In the genomic region with DNA sequence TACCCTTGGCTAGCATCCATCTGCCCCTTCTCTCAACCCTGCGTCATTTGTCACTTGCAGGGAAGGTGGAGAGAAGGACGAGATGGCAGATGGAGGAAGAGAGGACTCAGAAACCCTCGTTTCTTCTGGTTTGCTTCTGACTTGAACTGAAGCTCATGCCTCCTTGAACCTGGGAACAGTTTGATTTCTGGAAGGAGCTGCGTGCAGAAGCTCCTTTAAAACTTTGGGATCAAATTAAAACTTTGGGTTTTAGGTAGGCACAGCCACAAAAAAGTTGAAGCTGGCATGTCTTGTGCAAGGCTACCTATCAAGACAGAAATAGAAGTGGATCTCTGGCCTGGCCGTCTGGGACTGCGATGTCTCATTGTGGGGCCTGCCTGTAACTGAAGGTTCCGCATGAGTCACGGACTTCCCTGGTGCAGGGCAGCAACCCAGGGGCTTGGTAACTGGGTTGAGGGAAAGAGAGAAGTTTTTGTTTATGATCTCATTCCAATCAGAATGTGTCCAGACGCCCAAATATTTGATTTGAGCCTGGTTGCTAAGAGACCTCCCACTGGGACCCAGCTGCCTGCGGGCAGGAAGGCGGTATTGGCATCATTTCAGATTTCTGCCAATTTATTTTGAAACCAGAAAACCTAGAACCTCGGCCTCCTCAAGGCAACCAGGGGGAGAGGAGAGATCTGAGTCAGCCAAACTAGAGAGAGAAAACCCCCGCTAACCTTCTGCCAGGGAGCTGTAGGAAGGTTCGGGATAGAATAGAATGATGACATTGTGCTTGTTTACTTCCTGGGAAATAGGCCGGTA, we compare ENCODE assay signal across 8 cellular contexts. TPM values are rescaled to one million over a fixed set of nuclear protein-coding genes. Genes with fewer than 3 reads are reported as not detected.
DNase-seq lines count a peak whose midpoint lies in the region; ATAC-seq, FAIRE-seq and TF ChIP-seq lines count a peak whose summit lies in the region.

No MANE protein-coding gene starts in this region.

- H4K20me1 ChIP-seq in PC-3 (ENCODE audit: low read length): no peaks in the 10 kb centered on the region

- H3K4me1 Mint-ChIP-seq in stimulated activated naive CD8-positive, alpha-beta T cell treated with anti-CD3 and anti-CD28 coated beads, Interleukin-15, amount 100 ng/mL, for 72 hours: peaks cover 8% of the 10 kb centered on the region

- peak overlapping the region; percentile 75 for H2AFZ ChIP-seq in PC-3 (ENCODE audit: low read length)

- H3K9me2 ChIP-seq in PC-3 (replicated peaks; ENCODE audit: low read length): no peaks in the 10 kb centered on the region

- peaks cover 18% of the 10 kb centered on the region for H3K4me1 ChIP-seq in PC-3 (ENCODE audit: insufficient read depth, low read length)
- peaks cover 0 to 13% (median 5%) of the 10 kb centered on the region in 4 donors for H3K4me1 ChIP-seq in right lobe of liver

- peak; percentile 67 for DNase-seq in COLO668 (lab: John Stamatoyannopoulos, UW; ENCODE audit: unreplicated experiment)
- no peak for DNase-seq in GM19239 (ENCODE audit: insufficient read length, low spot score)
- peak; percentile 86 for DNase-seq in PC-3
- peak; percentile 95 for DNase-seq in brain pericyte (ENCODE audit: low read depth, low spot score)
- DNase-seq in right lobe of liver: peak; percentile 48 to 68 (median 58)
- peak in 1 of 2 donors; percentile 56 for DNase-seq in stimulated activated naive CD8-positive, alpha-beta T cell treated with anti-CD3 and anti-CD28 coated beads, Interleukin-15, amount 100 ng/mL, for 72 hours
- no peak for DNase-seq in NCI-H187 (lab: John Stamatoyannopoulos, UW)

- H3K27ac Mint-ChIP-seq in stimulated activated naive CD8-positive, alpha-beta T cell treated with anti-CD3 and anti-CD28 coated beads, Interleukin-15, amount 100 ng/mL, for 72 hours: peak overlapping the region in 1 of 2 donors; percentile 14

- no peaks in the 10 kb centered on the region for H3K9me3 Mint-ChIP-seq in stimulated activated naive CD8-positive, alpha-beta T cell treated with anti-CD3 and anti-CD28 coated beads, Interleukin-15, amount 100 ng/mL, for 72 hours

- peaks cover 7% of the 10 kb centered on the region for H3K27me3 Mint-ChIP-seq in stimulated activated naive CD8-positive, alpha-beta T cell treated with anti-CD3 and anti-CD28 coated beads, Interleukin-15, amount 100 ng/mL, for 72 hours

- no peaks in the 10 kb centered on the region for H3F3A ChIP-seq in PC-3 (ENCODE audit: low read length, unreplicated experiment)

- no peaks in the 10 kb centered on the region for H3K79me2 ChIP-seq in PC-3 (ENCODE audit: low read length)

- H3K4me3 ChIP-seq in PC-3 (ENCODE audit: low read length) (peak overlapping the region; percentile 49), right lobe of liver (no peak overlapping the region)

- no peak for TF ChIP-seq POLR2A in right lobe of liver (IDR thresholded peaks at IDR 0.05)

- H3K27ac ChIP-seq in PC-3 (ENCODE audit: low read length) (peak overlapping the region; percentile 95), right lobe of liver (peak overlapping the region in 1 of 3 donors; percentile 28)

- peak overlapping the region; percentile 69 for H3K4me2 ChIP-seq in PC-3 (ENCODE audit: low read length)

- BruUV-seq in PC-3 (replicated peaks; lab: Mats Ljungman, UMichigan): no TSS peak

- intact Hi-C loops in PC-3 (cut with micrococcal nuclease) (loop anchor here (5.0 kb wide), 1 partner anchor 61 kb away; no protein-coding TSS in a partner anchor), right lobe of liver (cut with DNase I) (no loop called here)

- TF ChIP-seq CTCF in PC-3 (conservative IDR thresholded peaks at IDR 0.05; ENCODE audit: low read depth, low read length) (no peak), right lobe of liver (IDR thresholded peaks at IDR 0.05) (no peak)

- H3K9ac ChIP-seq in PC-3 (ENCODE audit: low read length): peak overlapping the region; percentile 74

- H3K4me3 Mint-ChIP-seq in stimulated activated naive CD8-positive, alpha-beta T cell treated with anti-CD3 and anti-CD28 coated beads, Interleukin-15, amount 100 ng/mL, for 72 hours: no peak overlapping the region

- H3K36me3 ChIP-seq in PC-3 (ENCODE audit: low read depth, low read length) (no peaks in the 10 kb centered on the region), right lobe of liver (no peaks in the 10 kb centered on the region)

- CTCF ChIA-PET in PC-3 (lab: Charles Lee): interaction anchor here (0.6 kb wide), 2 partner anchors 11 to 313 kb away, joined by 3 to 7 read pairs; no protein-coding TSS in a partner anchor

- H3K9me3 ChIP-seq in PC-3 (ENCODE audit: low read length) (no peaks in the 10 kb centered on the region), right lobe of liver (no peaks in the 10 kb centered on the region)

- H3K27me3 ChIP-seq in PC-3 (ENCODE audit: low read length) (no peaks in the 10 kb centered on the region), right lobe of liver (no peaks in the 10 kb centered on the region)

- POLR2A ChIA-PET in PC-3 (lab: Charles Lee; ENCODE audit: unreplicated experiment): interaction anchor here (0.6 kb wide), 1 partner anchor 11 kb away, joined by 9 read pairs; no protein-coding TSS in a partner anchor

- FAIRE-seq in GM19239 (lab: Jason Lieb, UNC): peak; percentile 23

- 25% methylated on average over 12 of the region's 15 CpGs for WGBS in right lobe of liver (ENCODE audit: insufficient coverage, low coverage, low lambda C conversion rate, missing lambda C conversion rate)

- ATAC-seq in HG03432 (IDR thresholded peaks at IDR 0.05; ENCODE audit: unreplicated experiment) (peak; percentile 85), PC-3 (peak; percentile 99), right lobe of liver (peak; percentile 76 to 95 (median 88))
- peak; percentile 83 for ATAC-seq in stimulated activated naive CD8-positive, alpha-beta T cell treated with anti-CD3 and anti-CD28 coated beads, Interleukin-15, amount 100 ng/mL, for 72 hours

RNA-seq across cellular contexts. Expression of gene CAMK1D, which starts 15.8 kb away (rescaled TPM):
- total RNA-seq in PC-3 (2014; rRNA removed) (1.3 and 2.1 TPM in 2 replicates), right lobe of liver (10 to 100 TPM in 3 of 6 experiments, 1 to 10 TPM in 3; 5.3 to 10.8 (median 9.5) TPM)

Comparison
In these comparisons a context has a peak if more than half of its experiments do, and no peak if none do; other contexts are left out.
1. DNase-seq: peak in COLO668 (single experiment), PC-3 (single experiment), brain pericyte (single experiment) and right lobe of liver (3 of 3); none in GM19239 (single experiment) and NCI-H187 (0 of 2).
2. Peak in every context shown above with its lines, with median percentiles within 50 percentile points of each other: ATAC-seq.